Comparison of ENCODE assay signal across 17 cellular contexts in the genomic region with DNA sequence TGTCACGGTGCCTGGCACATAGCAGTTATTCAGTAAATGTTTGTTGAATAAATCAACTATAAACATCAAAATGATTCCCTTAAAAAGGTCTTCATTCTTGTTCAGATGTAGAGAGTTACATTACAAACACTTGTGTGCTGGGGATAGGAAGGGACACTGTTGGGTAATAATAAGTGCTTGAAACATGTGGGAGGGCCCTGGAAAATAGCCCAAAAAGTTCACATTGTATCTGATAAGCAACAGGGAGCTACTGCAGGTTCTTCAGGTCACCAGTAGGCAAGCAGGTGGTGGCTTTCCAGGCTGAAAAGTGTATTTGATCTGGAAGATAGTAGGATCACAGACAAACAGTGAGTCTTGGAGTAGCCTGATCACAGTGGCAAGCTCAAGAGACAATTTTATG. TPM values are rescaled to one million over a fixed set of nuclear protein-coding genes. Genes with fewer than 3 reads are reported as not detected.
DNase-seq lines count a peak whose midpoint lies in the region; ATAC-seq and TF ChIP-seq lines count a peak whose summit lies in the region.
"Had no signal": no experiment of that assay in that cellular context is flagged by ENCODE, and none has a peak within 500 bp of the region (broad histone marks: within the 10 kb centered on the region; RNA-seq: fewer than 3 reads in every experiment).

No MANE protein-coding gene starts in this region.

- 83% methylated on average over 1 of the region's 1 CpG for WGBS in mammary epithelial cell (ENCODE audit: low coverage, missing lambda C conversion rate)

- dilution Hi-C loops in mammary epithelial cell (cut with HindIII; ENCODE audit: low sequenced_read_pairs) = no loop called here

- H3K27ac ChIP-seq in breast epithelium (peak overlapping the region; percentile 46 to 61), mammary epithelial cell (ENCODE audit: insufficient read depth, low read depth, low read length) (no peak overlapping the region), upper lobe of right lung (no peak overlapping the region)

- in situ Hi-C loops in mammary epithelial cell (cut with MboI; ENCODE audit: low sequenced_read_pairs in 2 of 2) = no loop called here

- no peaks in the 10 kb centered on the region for H4K20me1 ChIP-seq in mammary epithelial cell (ENCODE audit: insufficient read depth, low read length)

- no TSS peak for BruUV-seq in mammary epithelial cell (replicated peaks; lab: Mats Ljungman, UMichigan)

- H3K4me1 ChIP-seq in breast epithelium (peaks cover 0 to 19% of the 10 kb centered on the region in 2 donors), mammary epithelial cell (ENCODE audit: insufficient read depth, low read length) (peaks cover 4% of the 10 kb centered on the region), upper lobe of right lung (no peaks in the 10 kb centered on the region)

- intact Hi-C loops in breast epithelium (cut with DNase I; ENCODE audit: low total_unique reads) (no loop called here), mammary epithelial cell (cut with micrococcal nuclease) (no loop called here), upper lobe of right lung (cut with DNase I) (no loop called here)

- peaks cover 10 to 16% of the 10 kb centered on the region in 2 donors for H3K36me3 Mint-ChIP-seq in naive B cell

- H3K9me3 Mint-ChIP-seq in naive B cell = peaks cover 0 to 9% (median 5%) of the 10 kb centered on the region in 7 donors

- H3K4me3 ChIP-seq in breast epithelium (no peak overlapping the region), mammary epithelial cell (replicated peaks in 1 of 3; ENCODE audit: insufficient read depth in 1 of 3, low read depth in 2 of 3, low read length in 3 of 3) (no peak overlapping the region), upper lobe of right lung (no peak overlapping the region)

- TF ChIP-seq CTCF in breast epithelium (IDR thresholded peaks at IDR 0.05) (no peak), mammary epithelial cell (conservative IDR thresholded peaks at IDR 0.05 in 1 of 2, IDR thresholded peaks at IDR 0.05 in 1 of 2; ENCODE audit: extremely low read depth in 1 of 2, insufficient read depth in 1 of 2, low read depth in 1 of 2, low read length in 2 of 2) (no peak), upper lobe of right lung (IDR thresholded peaks at IDR 0.05) (no peak)

- H3K9ac ChIP-seq in mammary epithelial cell (ENCODE audit: insufficient read depth, low read length) = no peak overlapping the region

- DNase-seq in breast epithelium (ENCODE audit: low spot score in 2 of 2) = no peak
- no peak for DNase-seq in mammary epithelial cell
- DNase-seq in erythroblast (lab: John Stamatoyannopoulos, UW) = peak; percentile 47 to 48
- DNase-seq in naive B cell = no peak
- DNase-seq in upper lobe of right lung = no peak
- DNase-seq in activated CD4-positive, alpha-beta T cell treated with anti-CD3 and anti-CD28 coated beads, Interleukin-2, amount 50 U/mL, for 1 hour = no peak
- DNase-seq: EL, H7, IMR-90, Kasumi-1, MV-4-11, NCI-H1417, NCI-H2029 treated with DMSO at 0.1 percent for 48 hours, NCI-H524 had no signal

- H3K27ac Mint-ChIP-seq in naive B cell = peak overlapping the region in 4 of 6 donors; percentile 40 to 94 (median 63)

- ATAC-seq in naive B cell (ENCODE audit: low read depth in 2 of 2) = no peak
- peak; percentile 79 for ATAC-seq in upper lobe of right lung
- ATAC-seq in GM18868 (IDR thresholded peaks at IDR 0.05; ENCODE audit: unreplicated experiment) = no peak
- no peak for ATAC-seq in HG03432 (IDR thresholded peaks at IDR 0.05; ENCODE audit: unreplicated experiment)
- ATAC-seq: Panc1 had no signal

- CTCF ChIA-PET in mammary epithelial cell (lab: Charles Lee; ENCODE audit: low non-redundant PET) = no interaction called here

- H3K4me2 ChIP-seq in mammary epithelial cell (ENCODE audit: insufficient read depth, low read depth, low read length) = no peak overlapping the region

- H3K36me3 ChIP-seq in breast epithelium (no peaks in the 10 kb centered on the region), mammary epithelial cell (ENCODE audit: insufficient read depth, low read length) (no peaks in the 10 kb centered on the region), upper lobe of right lung (no peaks in the 10 kb centered on the region)

- TF ChIP-seq POLR2A in breast epithelium (IDR thresholded peaks at IDR 0.05) = no peak
- TF ChIP-seq POLR2A in erythroblast (IDR thresholded peaks at IDR 0.05; ENCODE audit: low read length) = no peak

- H3K9me3 ChIP-seq in breast epithelium (no peaks in the 10 kb centered on the region), mammary epithelial cell (replicated peaks; ENCODE audit: insufficient read depth, low read length) (peaks cover 4% of the 10 kb centered on the region), upper lobe of right lung (no peaks in the 10 kb centered on the region)

- no peaks in the 10 kb centered on the region for H3K79me2 ChIP-seq in mammary epithelial cell (ENCODE audit: insufficient read depth, low read length)

- no peaks in the 10 kb centered on the region for H3K27me3 Mint-ChIP-seq in naive B cell

- peaks cover 46 to 67% (median 62%) of the 10 kb centered on the region in 3 donors for H3K4me1 Mint-ChIP-seq in naive B cell

- no peak overlapping the region for H2AFZ ChIP-seq in mammary epithelial cell (ENCODE audit: low read depth, low read length)

- no peaks in the 10 kb centered on the region for H3K27me3 ChIP-seq in breast epithelium
- H3K27me3 ChIP-seq in mammary epithelial cell (ENCODE audit: insufficient read depth, low read length) = no peaks in the 10 kb centered on the region
- no peaks in the 10 kb centered on the region for H3K27me3 ChIP-seq in upper lobe of right lung

- peak overlapping the region in 3 of 8 donors; percentile 22 to 73 (median 31) for H3K4me3 Mint-ChIP-seq in naive B cell

RNA-seq across cellular contexts. Expression of a gene that starts 19.0 kb away (rescaled TPM):
- total RNA-seq in breast epithelium = 100 to 1,000 TPM in 1 of 3 donors, 10 to 100 TPM in 2; 34.2 to 157 (median 72.4) TPM
- 10 to 100 TPM; 12.9 to 16.7 TPM for total RNA-seq in mammary epithelial cell
- polyA plus RNA-seq in mammary epithelial cell = 4.3 TPM
- 27.3 TPM for polyA minus RNA-seq in mammary epithelial cell
- polyA plus RNA-seq in naive B cell (ENCODE audit: low read depth in 6 of 6) = 10 to 100 TPM; 16.9 to 38.2 (median 33.7) TPM
- total RNA-seq in upper lobe of right lung = 49.8 TPM

RNA-seq across cellular contexts. Expression of a gene that starts 33.6 kb away (rescaled TPM):
- total RNA-seq in breast epithelium (100 to 1,000 TPM; 100 to 110 (median 108) TPM), mammary epithelial cell (100 to 1,000 TPM; 115 to 193 TPM), upper lobe of right lung (127 TPM)
- polyA plus RNA-seq in mammary epithelial cell (339 TPM), naive B cell (ENCODE audit: low read depth in 6 of 6) (100 to 1,000 TPM; 122 to 241 (median 136) TPM)
- polyA minus RNA-seq in mammary epithelial cell = 289 TPM

Comparison
In these comparisons a context has a peak if more than half of its experiments do, and no peak if none do; other contexts are left out.
1. H3K27ac ChIP-seq: peak in breast epithelium (2 of 2); none in mammary epithelial cell (single experiment) and upper lobe of right lung (single experiment).
2. DNase-seq: peak in erythroblast (2 of 2); none in breast epithelium (0 of 2), mammary epithelial cell (single experiment), naive B cell (single experiment), upper lobe of right lung (single experiment) and activated CD4-positive, alpha-beta T cell treated with anti-CD3 and anti-CD28 coated beads, Interleukin-2, amount 50 U/mL, for 1 hour (single experiment).